In genomic region chr11:132686827-132687370, GRCh38 we compare ENCODE assay signal across 19 cellular contexts.
DNase-seq lines count a peak whose midpoint lies in the region; ATAC-seq and TF ChIP-seq lines count a peak whose summit lies in the region.
"Had no signal": no experiment of that assay in that cellular context is flagged by ENCODE, and none has a peak within 500 bp of the region (broad histone marks: within the 10 kb centered on the region; RNA-seq: fewer than 3 reads in every experiment).

No MANE protein-coding gene starts in this region.

- intact Hi-C loops in heart right ventricle (cut with DNase I), result loop anchor here in 1 of 10 donors (10.0 kb wide), 1 partner anchor 228 kb away; no protein-coding TSS in a partner anchor
- intact Hi-C loops in Right ventricle myocardium superior (cut with DNase I), result no loop called here
- intact Hi-C loops in spleen (cut with DNase I; ENCODE audit: low total_unique reads), result no loop called here

- H3K36me3 ChIP-seq in heart right ventricle (no peaks in the 10 kb centered on the region), spleen (no peaks in the 10 kb centered on the region)
- H3K36me3 ChIP-seq: HAP-1 had no signal

- DNase-seq in heart right ventricle (peak in 1 of 2 donors; percentile 6), Right ventricle myocardium superior (no peak), brain pericyte (ENCODE audit: low read depth, low spot score) (peak; percentile 10), myocyte (ENCODE audit: low read depth) (peak; percentile 27), spleen (no peak), NCI-H82 (lab: John Stamatoyannopoulos, UW) (no peak)
- no peak for DNase-seq in central memory CD4-positive, alpha-beta T cell
- DNase-seq: CD4-positive, alpha-beta T cell; GM23248; IMR-90; NCI-H1417 treated with DMSO at 0.1 percent for 48 hours; NCI-H187 treated with DMSO at 0.1 percent for 48 hours; NCI-H226; NCI-H524; SHP77 treated with DMSO at 0.1 percent for 48 hours had no signal

- H3K4me1 ChIP-seq in heart right ventricle (peaks cover 0 to 27% (median 6%) of the 10 kb centered on the region in 9 donors), spleen (peaks cover 0 to 13% (median 6%) of the 10 kb centered on the region in 6 donors)
- H3K4me1 ChIP-seq: HAP-1 had no signal

- TF ChIP-seq POLR2A in spleen (IDR thresholded peaks at IDR 0.05), result no peak

- H3K27ac ChIP-seq in heart right ventricle (peak overlapping the region in 2 of 10 donors; percentile 14 to 51), spleen (peak overlapping the region in 6 of 8 donors; percentile 25 to 65 (median 51))
- H3K27ac ChIP-seq: 22Rv1, GM23248, HL-60 had no signal

- TF ChIP-seq CTCF in heart right ventricle (IDR thresholded peaks at IDR 0.05), result no peak
- TF ChIP-seq CTCF in spleen (IDR thresholded peaks at IDR 0.05 in 8 of 11, conservative IDR thresholded peaks at IDR 0.05 in 3 of 11), result no peak

- ATAC-seq in heart right ventricle (peak in 6 of 8 donors; percentile 58 to 92 (median 66)), Right ventricle myocardium superior (ENCODE audit: poor library complexity) (no peak), GM21619 (IDR thresholded peaks at IDR 0.05; ENCODE audit: unreplicated experiment) (no peak)

- H3K27me3 ChIP-seq in heart right ventricle (no peaks in the 10 kb centered on the region), spleen (replicated peaks in 1 of 7) (no peaks in the 10 kb centered on the region)

- H3K9me3 ChIP-seq in heart right ventricle, result no peaks in the 10 kb centered on the region
- no peaks in the 10 kb centered on the region for H3K9me3 ChIP-seq in spleen
- H3K9me3 ChIP-seq: HAP-1 had no signal

- H3K4me3 ChIP-seq in heart right ventricle, result no peak overlapping the region
- no peak overlapping the region for H3K4me3 ChIP-seq in spleen
- H3K4me3 ChIP-seq: GM23248, HAP-1 had no signal

- 29 to 30% methylated on average over 4 of the region's 4 CpGs for WGBS in heart right ventricle, 2 donors
- 34 to 55% (median 41%) methylated on average over 4 of the region's 4 CpGs for WGBS in spleen, 5 donors

Comparison
In these comparisons a context has a peak if more than half of its experiments do, and no peak if none do; other contexts are left out.
1. ATAC-seq: peak in heart right ventricle (6 of 8); none in Right ventricle myocardium superior (single experiment) and GM21619 (single experiment).
2. DNase-seq: peak in brain pericyte (single experiment) and myocyte (single experiment); none in Right ventricle myocardium superior (single experiment), spleen (single experiment), central memory CD4-positive, alpha-beta T cell (single experiment) and NCI-H82 (single experiment).